10 cellular contexts compared by ENCODE assay signal in genomic region chr11:114169321-114169749, GRCh38.
A peak's percentile ranks its signal among the peaks of the same experiment; 100 is the strongest.
DNase-seq lines count a peak whose midpoint lies in the region; ATAC-seq and TF ChIP-seq lines count a peak whose summit lies in the region.
"Had no signal": no experiment of that assay in that cellular context is flagged by ENCODE, and none has a peak within 500 bp of the region (broad histone marks: within the 10 kb centered on the region; RNA-seq: fewer than 3 reads in every experiment).

No MANE protein-coding gene starts in this region.

- H3K4me1 ChIP-seq in BLaER1 (peaks cover 98% of the 10 kb centered on the region), Loucy (ENCODE audit: insufficient read depth, low read length, poor library complexity, severe bottlenecking) (peaks cover 97% of the 10 kb centered on the region), sigmoid colon (peaks cover 0 to 99% (median 98%) of the 10 kb centered on the region in 4 donors)

- H3K4me3 ChIP-seq in BLaER1 (no peak overlapping the region), Loucy (ENCODE audit: low read length, poor library complexity, severe bottlenecking) (no peak overlapping the region), fibroblast of mammary gland (ENCODE audit: control insufficient read depth, low read depth, low read length) (no peak overlapping the region), sigmoid colon (no peak overlapping the region)

- ATAC-seq in GM19397 (IDR thresholded peaks at IDR 0.05; ENCODE audit: unreplicated experiment) = no peak
- ATAC-seq in HG03025 (IDR thresholded peaks at IDR 0.05; ENCODE audit: low FRiP score, unreplicated experiment) = no peak

- intact Hi-C loops in sigmoid colon (cut with DNase I) = no loop called here

- no peak for TF ChIP-seq POLR2A in sigmoid colon (IDR thresholded peaks at IDR 0.05)

- H3K27me3 ChIP-seq in BLaER1 (no peaks in the 10 kb centered on the region), Loucy (ENCODE audit: insufficient read depth, low read length, poor library complexity, severe bottlenecking) (peaks cover 7% of the 10 kb centered on the region), sigmoid colon (no peaks in the 10 kb centered on the region)

- no peak overlapping the region for H2AFZ ChIP-seq in Loucy (ENCODE audit: low read length)

- H3K4me2 ChIP-seq in BLaER1 = peak overlapping the region; percentile 85
- peak overlapping the region; percentile 74 for H3K4me2 ChIP-seq in Loucy (ENCODE audit: low read depth, low read length, poor library complexity, severe bottlenecking)

- WGBS in sigmoid colon, 2 donors = 77 to 89% methylated on average over 9 of the region's 9 CpGs

- H3K9me3 ChIP-seq in BLaER1 (no peaks in the 10 kb centered on the region), Loucy (ENCODE audit: insufficient read depth, low read depth, low read length) (no peaks in the 10 kb centered on the region), sigmoid colon (no peaks in the 10 kb centered on the region)

- H3K27ac ChIP-seq in BLaER1 (peak overlapping the region; percentile 45), sigmoid colon (peak overlapping the region; percentile 94 to 99 (median 97))

- TF ChIP-seq CTCF in Loucy (conservative IDR thresholded peaks at IDR 0.05; ENCODE audit: low read length) (no peak), fibroblast of mammary gland (conservative IDR thresholded peaks at IDR 0.05; ENCODE audit: control insufficient read depth, insufficient read depth, low read depth, low read length) (no peak), sigmoid colon (IDR thresholded peaks at IDR 0.05) (no peak)

- TF ChIP-seq EP300 in sigmoid colon (IDR thresholded peaks at IDR 0.05) = no peak

- no peaks in the 10 kb centered on the region for H3K9me2 ChIP-seq in Loucy (replicated peaks; ENCODE audit: low read depth, low read length)

- peaks cover 14% of the 10 kb centered on the region for H3F3A ChIP-seq in Loucy (ENCODE audit: low read depth)

- H3K36me3 ChIP-seq in BLaER1 (no peaks in the 10 kb centered on the region), Loucy (ENCODE audit: insufficient read depth, low read length) (no peaks in the 10 kb centered on the region), sigmoid colon (no peaks in the 10 kb centered on the region)

- peak; percentile 98 for DNase-seq in fibroblast of mammary gland (ENCODE audit: low read depth)
- DNase-seq in sigmoid colon = peak; percentile 91
- DNase-seq in NCI-H1436 (lab: John Stamatoyannopoulos, UW) = no peak
- DNase-seq in DMS53 treated with DMSO at 0.1 percent for 48 hours (lab: John Stamatoyannopoulos, UW; ENCODE audit: unreplicated experiment) = no peak
- DNase-seq: activated T-cell treated with anti-CD3 and anti-CD28 coated beads for 4 hours, NCI-H82 had no signal

- no peaks in the 10 kb centered on the region for H4K20me1 ChIP-seq in BLaER1
- no peaks in the 10 kb centered on the region for H4K20me1 ChIP-seq in Loucy (ENCODE audit: insufficient read depth, low read length, poor library complexity, severe bottlenecking)

- no peak overlapping the region for H3K9ac ChIP-seq in BLaER1
- peak overlapping the region; percentile 62 for H3K9ac ChIP-seq in Loucy (ENCODE audit: low read depth, low read length, poor library complexity, severe bottlenecking)

- H3K79me2 ChIP-seq in Loucy (ENCODE audit: insufficient read depth, low read length) = no peaks in the 10 kb centered on the region

Comparison
In these comparisons a context has a peak if more than half of its experiments do, and no peak if none do; other contexts are left out.
1. DNase-seq: peak in fibroblast of mammary gland (single experiment) and sigmoid colon (single experiment); none in NCI-H1436 (single experiment) and DMS53 treated with DMSO at 0.1 percent for 48 hours (single experiment).